1 cellular context compared by ENCODE assay signal in the genomic region with DNA sequence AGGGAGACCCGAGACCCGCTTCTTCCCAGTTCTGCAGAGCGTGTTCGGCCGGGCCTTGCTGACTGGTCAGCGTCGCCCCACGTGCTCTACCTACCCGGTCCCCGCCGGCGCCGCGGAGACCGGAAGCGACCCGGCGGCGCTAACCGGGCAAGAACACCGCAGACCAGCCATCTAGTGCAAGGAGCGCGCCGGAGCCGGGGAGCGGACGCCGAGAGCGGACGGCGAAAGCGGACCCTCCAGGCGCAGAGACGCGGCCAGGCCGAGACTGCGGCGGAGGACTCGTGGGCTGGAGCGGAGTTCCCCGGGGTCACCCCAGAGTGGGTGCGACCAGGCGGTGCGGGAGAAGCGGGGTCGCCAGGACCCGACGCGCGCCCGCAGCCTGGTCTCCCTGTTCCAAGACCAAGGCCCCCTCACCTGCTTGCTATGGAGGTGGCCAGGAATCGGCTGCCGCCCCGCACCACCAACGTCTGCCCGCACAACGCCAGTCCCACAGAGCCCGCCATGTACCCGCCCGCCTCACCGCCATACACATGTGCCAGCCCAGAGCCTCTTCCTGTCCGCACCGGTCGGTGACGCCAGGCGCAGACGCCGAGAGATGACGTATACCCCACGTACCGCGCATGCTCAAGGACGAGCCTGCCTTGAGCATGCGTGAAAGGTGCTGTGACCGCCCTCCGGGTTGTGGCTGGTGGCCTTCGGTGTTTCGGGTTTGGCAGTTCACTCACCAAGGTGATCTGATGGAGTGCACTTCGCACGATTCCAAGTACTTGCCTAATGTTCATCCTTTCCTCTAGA.
TF ChIP-seq lines count a peak whose summit lies in the region.

A gene with protein sequence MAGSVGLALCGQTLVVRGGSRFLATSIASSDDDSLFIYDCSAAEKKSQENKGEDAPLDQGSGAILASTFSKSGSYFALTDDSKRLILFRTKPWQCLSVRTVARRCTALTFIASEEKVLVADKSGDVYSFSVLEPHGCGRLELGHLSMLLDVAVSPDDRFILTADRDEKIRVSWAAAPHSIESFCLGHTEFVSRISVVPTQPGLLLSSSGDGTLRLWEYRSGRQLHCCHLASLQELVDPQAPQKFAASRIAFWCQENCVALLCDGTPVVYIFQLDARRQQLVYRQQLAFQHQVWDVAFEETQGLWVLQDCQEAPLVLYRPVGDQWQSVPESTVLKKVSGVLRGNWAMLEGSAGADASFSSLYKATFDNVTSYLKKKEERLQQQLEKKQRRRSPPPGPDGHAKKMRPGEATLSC (minus strand): TSS at position 547 of the 795 bp plus-strand sequence. CDS start 44 bp downstream, at position 503.

TF ChIP-seq in HepG2, 621 proteins besides CTCF, POLR2A, EP300 and RAD21 (continued from another document and continues in another):
- TF ChIP-seq, protein P1, sequence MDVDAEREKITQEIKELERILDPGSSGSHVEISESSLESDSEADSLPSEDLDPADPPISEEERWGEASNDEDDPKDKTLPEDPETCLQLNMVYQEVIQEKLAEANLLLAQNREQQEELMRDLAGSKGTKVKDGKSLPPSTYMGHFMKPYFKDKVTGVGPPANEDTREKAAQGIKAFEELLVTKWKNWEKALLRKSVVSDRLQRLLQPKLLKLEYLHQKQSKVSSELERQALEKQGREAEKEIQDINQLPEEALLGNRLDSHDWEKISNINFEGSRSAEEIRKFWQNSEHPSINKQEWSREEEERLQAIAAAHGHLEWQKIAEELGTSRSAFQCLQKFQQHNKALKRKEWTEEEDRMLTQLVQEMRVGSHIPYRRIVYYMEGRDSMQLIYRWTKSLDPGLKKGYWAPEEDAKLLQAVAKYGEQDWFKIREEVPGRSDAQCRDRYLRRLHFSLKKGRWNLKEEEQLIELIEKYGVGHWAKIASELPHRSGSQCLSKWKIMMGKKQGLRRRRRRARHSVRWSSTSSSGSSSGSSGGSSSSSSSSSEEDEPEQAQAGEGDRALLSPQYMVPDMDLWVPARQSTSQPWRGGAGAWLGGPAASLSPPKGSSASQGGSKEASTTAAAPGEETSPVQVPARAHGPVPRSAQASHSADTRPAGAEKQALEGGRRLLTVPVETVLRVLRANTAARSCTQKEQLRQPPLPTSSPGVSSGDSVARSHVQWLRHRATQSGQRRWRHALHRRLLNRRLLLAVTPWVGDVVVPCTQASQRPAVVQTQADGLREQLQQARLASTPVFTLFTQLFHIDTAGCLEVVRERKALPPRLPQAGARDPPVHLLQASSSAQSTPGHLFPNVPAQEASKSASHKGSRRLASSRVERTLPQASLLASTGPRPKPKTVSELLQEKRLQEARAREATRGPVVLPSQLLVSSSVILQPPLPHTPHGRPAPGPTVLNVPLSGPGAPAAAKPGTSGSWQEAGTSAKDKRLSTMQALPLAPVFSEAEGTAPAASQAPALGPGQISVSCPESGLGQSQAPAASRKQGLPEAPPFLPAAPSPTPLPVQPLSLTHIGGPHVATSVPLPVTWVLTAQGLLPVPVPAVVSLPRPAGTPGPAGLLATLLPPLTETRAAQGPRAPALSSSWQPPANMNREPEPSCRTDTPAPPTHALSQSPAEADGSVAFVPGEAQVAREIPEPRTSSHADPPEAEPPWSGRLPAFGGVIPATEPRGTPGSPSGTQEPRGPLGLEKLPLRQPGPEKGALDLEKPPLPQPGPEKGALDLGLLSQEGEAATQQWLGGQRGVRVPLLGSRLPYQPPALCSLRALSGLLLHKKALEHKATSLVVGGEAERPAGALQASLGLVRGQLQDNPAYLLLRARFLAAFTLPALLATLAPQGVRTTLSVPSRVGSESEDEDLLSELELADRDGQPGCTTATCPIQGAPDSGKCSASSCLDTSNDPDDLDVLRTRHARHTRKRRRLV (CRISPR knock-in tag; IDR thresholded peaks at IDR 0.05) = no peak
- TF ChIP-seq BHLHE40 (IDR thresholded peaks at IDR 0.05; ENCODE audit: low read length) (0 out of 2 replicates have a peak, but pooled peaks have one; percentile 45), MZF1 (CRISPR knock-in tag; IDR thresholded peaks at IDR 0.05; ENCODE audit: borderline replicate concordance) (0 out of 2 replicates have a peak, but pooled peaks have one; percentile 49), ZNF552 (CRISPR knock-in tag; IDR thresholded peaks at IDR 0.05; ENCODE audit: borderline replicate concordance) (peak; percentile 86), HMG20A (CRISPR knock-in tag; IDR thresholded peaks at IDR 0.05; ENCODE audit: borderline replicate concordance) (no peak), ZNF589 (CRISPR knock-in tag; conservative IDR thresholded peaks at IDR 0.05) (0 out of 2 replicates have a peak, but pooled peaks have one; percentile 46), MEIS2 (CRISPR knock-in tag; IDR thresholded peaks at IDR 0.05) (peak; percentile 11; the same call in 1 of the 2 replicates), NFE2L1 (CRISPR knock-in tag; IDR thresholded peaks at IDR 0.05; ENCODE audit: borderline replicate concordance) (no peak), ZNF367 (CRISPR knock-in tag; IDR thresholded peaks at IDR 0.05; ENCODE audit: borderline replicate concordance) (no peak), EED (CRISPR knock-in tag; IDR thresholded peaks at IDR 0.05) (0 out of 2 replicates have a peak, but pooled peaks have one; percentile 18), ZFP41 (CRISPR knock-in tag; IDR thresholded peaks at IDR 0.05; ENCODE audit: borderline replicate concordance) (no peak), ZMYM4 (CRISPR knock-in tag; IDR thresholded peaks at IDR 0.05) (peak; percentile 72; the same call in 1 of the 2 replicates), ZSCAN22 (CRISPR knock-in tag; IDR thresholded peaks at IDR 0.05) (no peak), TAF15 (IDR thresholded peaks at IDR 0.05; ENCODE audit: low read depth, low read length, poor library complexity, severe bottlenecking) (peak; percentile 38), TMF1 (CRISPR knock-in tag; IDR thresholded peaks at IDR 0.05; ENCODE audit: low read depth) (peak; percentile 29; the same call in 1 of the 2 replicates), NR2F6 (IDR thresholded peaks at IDR 0.05) (no peak), NR2F6 (CRISPR knock-in tag; IDR thresholded peaks at IDR 0.05) (peak; percentile 38; the same call in 1 of the 2 replicates), CBX1 (IDR thresholded peaks at IDR 0.05; ENCODE audit: low read depth) (peak; percentile 41), ZNF335 (CRISPR knock-in tag; IDR thresholded peaks at IDR 0.05) (no peak; the same call in 1 of the 2 replicates), ZNF24 (IDR thresholded peaks at IDR 0.05) (no peak), ZNF431 (CRISPR knock-in tag; IDR thresholded peaks at IDR 0.05; ENCODE audit: borderline replicate concordance, low read depth) (no peak), ZNF83 (CRISPR knock-in tag; IDR thresholded peaks at IDR 0.05; ENCODE audit: borderline replicate concordance) (peak; percentile 53; the same call in 1 of the 2 replicates)
- TF ChIP-seq, protein P2, sequence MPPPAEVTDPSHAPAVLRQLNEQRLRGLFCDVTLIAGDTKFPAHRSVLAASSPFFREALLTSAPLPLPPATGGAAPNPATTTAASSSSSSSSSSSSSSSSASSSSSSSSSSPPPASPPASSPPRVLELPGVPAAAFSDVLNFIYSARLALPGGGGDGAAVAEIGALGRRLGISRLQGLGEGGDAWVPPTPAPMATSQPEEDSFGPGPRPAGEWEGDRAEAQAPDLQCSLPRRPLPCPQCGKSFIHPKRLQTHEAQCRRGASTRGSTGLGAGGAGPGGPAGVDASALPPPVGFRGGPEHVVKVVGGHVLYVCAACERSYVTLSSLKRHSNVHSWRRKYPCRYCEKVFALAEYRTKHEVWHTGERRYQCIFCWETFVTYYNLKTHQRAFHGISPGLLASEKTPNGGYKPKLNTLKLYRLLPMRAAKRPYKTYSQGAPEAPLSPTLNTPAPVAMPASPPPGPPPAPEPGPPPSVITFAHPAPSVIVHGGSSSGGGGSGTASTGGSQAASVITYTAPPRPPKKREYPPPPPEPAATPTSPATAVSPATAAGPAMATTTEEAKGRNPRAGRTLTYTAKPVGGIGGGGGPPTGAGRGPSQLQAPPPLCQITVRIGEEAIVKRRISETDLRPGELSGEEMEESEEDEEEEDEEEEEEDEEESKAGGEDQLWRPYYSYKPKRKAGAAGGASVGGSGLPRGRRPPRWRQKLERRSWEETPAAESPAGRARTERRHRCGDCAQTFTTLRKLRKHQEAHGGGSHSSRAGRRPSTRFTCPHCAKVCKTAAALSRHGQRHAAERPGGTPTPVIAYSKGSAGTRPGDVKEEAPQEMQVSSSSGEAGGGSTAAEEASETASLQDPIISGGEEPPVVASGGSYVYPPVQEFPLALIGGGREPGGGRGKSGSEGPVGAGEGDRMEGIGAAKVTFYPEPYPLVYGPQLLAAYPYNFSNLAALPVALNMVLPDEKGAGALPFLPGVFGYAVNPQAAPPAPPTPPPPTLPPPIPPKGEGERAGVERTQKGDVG (CRISPR knock-in tag; IDR thresholded peaks at IDR 0.05; ENCODE audit: borderline replicate concordance) = peak; percentile 19; the same call in 1 of the 2 replicates
- TF ChIP-seq, protein P3, sequence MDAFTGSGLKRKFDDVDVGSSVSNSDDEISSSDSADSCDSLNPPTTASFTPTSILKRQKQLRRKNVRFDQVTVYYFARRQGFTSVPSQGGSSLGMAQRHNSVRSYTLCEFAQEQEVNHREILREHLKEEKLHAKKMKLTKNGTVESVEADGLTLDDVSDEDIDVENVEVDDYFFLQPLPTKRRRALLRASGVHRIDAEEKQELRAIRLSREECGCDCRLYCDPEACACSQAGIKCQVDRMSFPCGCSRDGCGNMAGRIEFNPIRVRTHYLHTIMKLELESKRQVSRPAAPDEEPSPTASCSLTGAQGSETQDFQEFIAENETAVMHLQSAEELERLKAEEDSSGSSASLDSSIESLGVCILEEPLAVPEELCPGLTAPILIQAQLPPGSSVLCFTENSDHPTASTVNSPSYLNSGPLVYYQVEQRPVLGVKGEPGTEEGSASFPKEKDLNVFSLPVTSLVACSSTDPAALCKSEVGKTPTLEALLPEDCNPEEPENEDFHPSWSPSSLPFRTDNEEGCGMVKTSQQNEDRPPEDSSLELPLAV (CRISPR knock-in tag; conservative IDR thresholded peaks at IDR 0.05; ENCODE audit: low read depth) = no peak
- TF ChIP-seq, protein P4, sequence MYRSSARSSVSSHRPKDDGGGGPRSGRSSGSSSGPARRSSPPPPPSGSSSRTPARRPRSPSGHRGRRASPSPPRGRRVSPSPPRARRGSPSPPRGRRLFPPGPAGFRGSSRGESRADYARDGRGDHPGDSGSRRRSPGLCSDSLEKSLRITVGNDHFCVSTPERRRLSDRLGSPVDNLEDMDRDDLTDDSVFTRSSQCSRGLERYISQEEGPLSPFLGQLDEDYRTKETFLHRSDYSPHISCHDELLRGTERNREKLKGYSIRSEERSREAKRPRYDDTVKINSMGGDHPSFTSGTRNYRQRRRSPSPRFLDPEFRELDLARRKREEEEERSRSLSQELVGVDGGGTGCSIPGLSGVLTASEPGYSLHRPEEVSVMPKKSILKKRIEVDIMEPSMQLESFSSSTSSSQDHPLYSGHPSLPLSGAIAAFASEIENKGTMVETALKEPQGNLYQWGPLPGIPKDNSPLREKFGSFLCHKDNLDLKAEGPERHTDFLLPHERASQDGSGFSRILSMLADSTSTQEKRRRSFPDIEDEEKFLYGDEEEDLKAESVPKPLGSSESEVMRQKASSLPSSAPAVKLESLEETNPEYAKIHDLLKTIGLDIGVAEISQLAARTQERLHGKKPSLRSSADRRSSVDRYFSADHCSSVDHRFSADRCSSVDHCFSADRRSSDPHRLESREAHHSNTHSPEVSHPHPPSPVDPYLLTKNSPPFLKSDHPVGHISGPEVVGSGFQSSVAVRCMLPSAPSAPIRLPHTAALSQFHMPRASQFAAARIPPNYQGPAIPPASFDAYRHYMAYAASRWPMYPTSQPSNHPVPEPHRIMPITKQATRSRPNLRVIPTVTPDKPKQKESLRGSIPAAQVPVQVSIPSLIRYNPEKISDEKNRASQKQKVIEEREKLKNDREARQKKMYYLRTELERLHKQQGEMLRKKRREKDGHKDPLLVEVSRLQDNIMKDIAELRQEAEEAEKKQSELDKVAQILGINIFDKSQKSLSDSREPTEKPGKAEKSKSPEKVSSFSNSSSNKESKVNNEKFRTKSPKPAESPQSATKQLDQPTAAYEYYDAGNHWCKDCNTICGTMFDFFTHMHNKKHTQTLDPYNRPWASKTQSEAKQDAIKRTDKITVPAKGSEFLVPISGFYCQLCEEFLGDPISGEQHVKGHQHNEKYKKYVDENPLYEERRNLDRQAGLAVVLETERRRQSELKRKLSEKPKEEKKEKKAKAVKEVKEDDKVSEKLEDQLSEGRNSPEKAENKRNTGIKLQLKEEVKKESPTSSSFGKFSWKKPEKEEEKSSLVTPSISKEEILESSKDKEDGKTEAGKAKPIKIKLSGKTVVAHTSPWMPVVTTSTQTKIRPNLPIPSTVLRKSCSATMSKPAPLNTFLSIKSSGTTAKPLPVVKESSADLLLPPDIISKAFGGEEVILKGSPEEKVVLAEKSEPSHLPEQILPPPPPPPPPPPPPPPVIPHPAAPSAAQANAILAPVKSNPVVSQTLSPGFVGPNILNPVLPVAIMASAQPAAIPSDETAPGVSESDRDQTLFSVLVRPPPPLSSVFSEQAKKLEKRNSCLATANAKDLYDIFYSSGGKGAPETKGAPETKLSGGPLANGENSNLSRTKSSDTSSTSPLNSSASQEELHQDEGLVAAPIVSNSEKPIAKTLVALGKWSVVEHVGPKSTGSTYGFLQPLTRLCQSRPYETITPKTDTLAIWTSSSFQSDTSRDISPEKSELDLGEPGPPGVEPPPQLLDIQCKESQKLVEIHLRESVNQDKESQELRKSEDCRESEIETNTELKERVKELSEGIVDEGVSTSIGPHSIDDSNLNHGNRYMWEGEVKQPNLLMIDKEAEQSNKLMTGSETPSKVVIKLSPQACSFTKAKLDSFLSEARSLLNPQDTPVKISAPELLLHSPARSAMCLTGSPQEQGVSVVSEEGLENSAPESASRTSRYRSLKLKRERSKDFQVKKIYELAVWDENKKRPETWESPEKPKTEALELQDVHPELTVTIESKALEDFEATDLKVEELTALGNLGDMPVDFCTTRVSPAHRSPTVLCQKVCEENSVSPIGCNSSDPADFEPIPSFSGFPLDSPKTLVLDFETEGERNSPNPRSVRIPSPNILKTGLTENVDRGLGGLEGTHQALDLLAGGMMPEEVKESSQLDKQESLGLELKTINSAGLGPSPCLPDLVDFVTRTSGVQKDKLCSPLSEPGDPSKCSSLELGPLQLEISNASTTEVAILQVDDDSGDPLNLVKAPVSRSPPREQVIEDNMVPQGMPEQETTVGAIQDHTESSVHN (CRISPR knock-in tag; IDR thresholded peaks at IDR 0.05) = no peak; the same call in 1 of the 2 replicates
- TF ChIP-seq, protein P5, sequence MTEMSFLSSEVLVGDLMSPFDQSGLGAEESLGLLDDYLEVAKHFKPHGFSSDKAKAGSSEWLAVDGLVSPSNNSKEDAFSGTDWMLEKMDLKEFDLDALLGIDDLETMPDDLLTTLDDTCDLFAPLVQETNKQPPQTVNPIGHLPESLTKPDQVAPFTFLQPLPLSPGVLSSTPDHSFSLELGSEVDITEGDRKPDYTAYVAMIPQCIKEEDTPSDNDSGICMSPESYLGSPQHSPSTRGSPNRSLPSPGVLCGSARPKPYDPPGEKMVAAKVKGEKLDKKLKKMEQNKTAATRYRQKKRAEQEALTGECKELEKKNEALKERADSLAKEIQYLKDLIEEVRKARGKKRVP (CRISPR knock-in tag; IDR thresholded peaks at IDR 0.05) = 0 out of 4 replicates have a peak, but pooled peaks of 1 of the 2 experiments have one; percentile 38
- TF ChIP-seq, protein P6, sequence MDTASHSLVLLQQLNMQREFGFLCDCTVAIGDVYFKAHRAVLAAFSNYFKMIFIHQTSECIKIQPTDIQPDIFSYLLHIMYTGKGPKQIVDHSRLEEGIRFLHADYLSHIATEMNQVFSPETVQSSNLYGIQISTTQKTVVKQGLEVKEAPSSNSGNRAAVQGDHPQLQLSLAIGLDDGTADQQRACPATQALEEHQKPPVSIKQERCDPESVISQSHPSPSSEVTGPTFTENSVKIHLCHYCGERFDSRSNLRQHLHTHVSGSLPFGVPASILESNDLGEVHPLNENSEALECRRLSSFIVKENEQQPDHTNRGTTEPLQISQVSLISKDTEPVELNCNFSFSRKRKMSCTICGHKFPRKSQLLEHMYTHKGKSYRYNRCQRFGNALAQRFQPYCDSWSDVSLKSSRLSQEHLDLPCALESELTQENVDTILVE (CRISPR knock-in tag; IDR thresholded peaks at IDR 0.05) = 0 out of 2 replicates have a peak, but pooled peaks have one; percentile 35
